In the genomic region with DNA sequence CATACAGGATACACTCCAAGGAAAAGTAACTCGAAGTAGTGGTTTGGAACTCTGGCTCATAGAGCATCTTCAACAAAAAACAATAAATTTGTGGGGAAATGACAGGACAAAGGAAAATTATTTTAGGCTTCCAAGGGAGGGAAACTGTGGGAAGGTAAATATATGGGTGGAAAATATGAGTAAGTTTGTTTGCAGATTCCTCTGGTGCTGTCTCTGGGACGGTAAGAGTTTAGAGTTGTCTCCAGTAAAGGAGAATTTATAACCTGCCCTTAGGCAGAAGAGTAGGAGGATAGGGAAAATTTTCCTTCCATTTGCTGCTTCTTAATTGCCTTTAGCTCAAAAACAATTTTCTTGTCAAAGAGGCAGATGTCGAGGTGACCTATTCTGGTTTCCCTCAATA, we compare ENCODE assay signal across 20 cellular contexts.
"Had no signal": no experiment of that assay in that cellular context is flagged by ENCODE, and none has a peak within 500 bp of the region (broad histone marks: within the 10 kb centered on the region; RNA-seq: fewer than 3 reads in every experiment).

No MANE protein-coding gene starts in this region.

- H3K4me3 ChIP-seq: dorsolateral prefrontal cortex, gastrocnemius medialis, heart right ventricle, neural progenitor cell, ovary, right atrium auricular region, suprapubic skin, thyroid gland, upper lobe of right lung had no signal

- H3K9me3 ChIP-seq: gastrocnemius medialis, heart right ventricle, ovary, right atrium auricular region, suprapubic skin, thyroid gland, upper lobe of right lung had no signal

- ATAC-seq: esophagus mucosa, gastrocnemius medialis, heart right ventricle, natural killer cell, upper lobe of right lung had no signal

- H3K4me1 ChIP-seq: gastrocnemius medialis, neural progenitor cell, right atrium auricular region, thyroid gland, upper lobe of right lung had no signal

- H3K9ac ChIP-seq: neural progenitor cell had no signal

- H3K27ac ChIP-seq: dorsolateral prefrontal cortex, gastrocnemius medialis, heart right ventricle, neural progenitor cell, ovary, right atrium auricular region, suprapubic skin, thyroid gland, upper lobe of right lung had no signal

- DNase-seq: cortex of kidney; dorsolateral prefrontal cortex; effector CD8-positive, alpha-beta T cell; gastrocnemius medialis; heart right ventricle; hypothalamus; kidney glomerular epithelial cell; natural killer cell; nucleus accumbens; ovary; small intestine; stimulated activated CD4-positive, alpha-beta T cell treated with anti-CD3 and anti-CD28 coated beads, Interleukin-2, amount 100 ng/mL, for 48 hours; stimulated activated naive CD4-positive, alpha-beta T cell treated with Interleukin-2 at 50 U/mL for 16 hours; thyroid gland; upper lobe of right lung had no signal

- H3K36me3 ChIP-seq: gastrocnemius medialis, neural progenitor cell, ovary, right atrium auricular region, suprapubic skin, thyroid gland had no signal

- FAIRE-seq: islet of Langerhans, small intestine had no signal

- H2AFZ ChIP-seq: neural progenitor cell had no signal

- H3K4me2 ChIP-seq: neural progenitor cell had no signal

- H3K27me3 ChIP-seq: dorsolateral prefrontal cortex, gastrocnemius medialis, heart right ventricle, neural progenitor cell, ovary, right atrium auricular region, suprapubic skin, thyroid gland, upper lobe of right lung had no signal
